In the genomic region with DNA sequence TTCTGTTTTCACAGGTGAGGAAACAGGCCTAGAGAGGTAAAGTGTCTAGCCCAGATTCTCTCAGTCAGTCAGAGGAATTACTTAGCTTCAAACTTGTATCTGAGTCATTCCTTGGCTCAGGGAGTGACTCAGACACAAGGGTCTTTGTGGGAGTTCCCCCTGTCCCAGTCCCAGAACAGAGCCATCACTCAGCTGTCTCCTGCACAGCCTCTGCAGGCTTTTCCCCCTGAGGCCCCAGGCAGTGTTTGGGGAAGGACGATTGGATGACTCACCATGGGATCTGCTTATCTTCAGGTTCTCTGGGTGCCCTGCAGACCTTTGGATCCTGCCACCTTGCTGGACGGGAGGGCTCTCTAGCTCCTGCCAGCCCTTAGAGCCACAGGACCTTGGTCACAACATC, we compare ENCODE assay signal across 17 cellular contexts. TPM values are rescaled to one million over a fixed set of nuclear protein-coding genes. Genes with fewer than 3 reads are reported as not detected.
DNase-seq lines count a peak whose midpoint lies in the region; ATAC-seq and TF ChIP-seq lines count a peak whose summit lies in the region.
"Had no signal": no experiment of that assay in that cellular context is flagged by ENCODE, and none has a peak within 500 bp of the region (broad histone marks: within the 10 kb centered on the region; RNA-seq: fewer than 3 reads in every experiment).

No MANE protein-coding gene starts in this region.

- H3K27me3 ChIP-seq in trophoblast cell (ENCODE audit: insufficient read depth, low read length): no peaks in the 10 kb centered on the region
- H3K27me3 ChIP-seq: tibial nerve had no signal

- ATAC-seq in activated CD4-positive, alpha-beta T cell treated with anti-CD3 and anti-CD28 coated beads for 36 hours: peak; percentile 69
- no peak for ATAC-seq in HG03378 (IDR thresholded peaks at IDR 0.05; ENCODE audit: unreplicated experiment)
- ATAC-seq: left colon had no signal

- no peak overlapping the region for H3K4ac ChIP-seq in trophoblast cell (ENCODE audit: low read depth, low read length)

- H4K8ac ChIP-seq in trophoblast cell (ENCODE audit: low read depth, low read length): no peak overlapping the region

- no peak overlapping the region for H3K23ac ChIP-seq in trophoblast cell (ENCODE audit: low read length)

- H2BK120ac ChIP-seq in trophoblast cell (ENCODE audit: insufficient read depth, low read length, poor library complexity): peak overlapping the region; percentile 13

- TF ChIP-seq POLR2A in NB4 (IDR thresholded peaks at IDR 0.05; ENCODE audit: extremely low read depth, insufficient read length): no peak

- H3K27ac Mint-ChIP-seq in activated CD4-positive, alpha-beta T cell treated with anti-CD3 and anti-CD28 coated beads for 36 hours: no peak overlapping the region
- H3K27ac Mint-ChIP-seq: activated naive CD4-positive, alpha-beta T cell treated with anti-CD3 and anti-CD28 coated beads, Interleukin-2, amount 50 U/mL, for 24 hours; CD4-positive, alpha-beta memory T cell; progenitor cell of endocrine pancreas had no signal

- no peak overlapping the region for H2AFZ ChIP-seq in trophoblast cell (ENCODE audit: insufficient read depth, low read length, poor library complexity)

- H3K4me3 ChIP-seq in NB4 (ENCODE audit: low read depth, low read length) (no peak overlapping the region), choroid plexus epithelial cell (ENCODE audit: low read depth, low read length) (no peak overlapping the region), trophoblast cell (ENCODE audit: low read depth, low read length) (no peak overlapping the region)
- H3K4me3 ChIP-seq: tibial nerve had no signal

- H3K9ac ChIP-seq in trophoblast cell (ENCODE audit: low read length): no peak overlapping the region

- POLR2A ChIA-PET in activated CD4-positive, alpha-beta T cell treated with anti-CD3 and anti-CD28 coated beads for 36 hours (lab: Charles Lee): no interaction called here

- intact Hi-C loops in activated CD4-positive, alpha-beta T cell treated with anti-CD3 and anti-CD28 coated beads for 36 hours (cut with DNase I, micrococcal nuclease): no loop called here

- peak overlapping the region; percentile 83 for H3K27ac ChIP-seq in trophoblast cell (ENCODE audit: low read depth, low read length)
- H3K27ac ChIP-seq: tibial nerve had no signal

- no peaks in the 10 kb centered on the region for H3K4me1 Mint-ChIP-seq in activated CD4-positive, alpha-beta T cell treated with anti-CD3 and anti-CD28 coated beads for 36 hours
- H3K4me1 Mint-ChIP-seq: activated naive CD4-positive, alpha-beta T cell treated with anti-CD3 and anti-CD28 coated beads, Interleukin-2, amount 50 U/mL, for 24 hours; central memory CD8-positive, alpha-beta T cell had no signal

- H4K12ac ChIP-seq in trophoblast cell (ENCODE audit: low read depth, low read length): no peak overlapping the region

- peaks cover 3% of the 10 kb centered on the region for H3K9me3 ChIP-seq in trophoblast cell (ENCODE audit: insufficient read depth, low read depth, low read length)

- no peak overlapping the region for H2AK5ac ChIP-seq in trophoblast cell (ENCODE audit: low read length)

- H3K4me3 Mint-ChIP-seq in activated CD4-positive, alpha-beta T cell treated with anti-CD3 and anti-CD28 coated beads for 36 hours: no peak overlapping the region
- H3K4me3 Mint-ChIP-seq: activated naive CD4-positive, alpha-beta T cell treated with anti-CD3 and anti-CD28 coated beads, Interleukin-2, amount 50 U/mL, for 24 hours; CD4-positive, alpha-beta memory T cell; central memory CD8-positive, alpha-beta T cell had no signal

- WGBS in trophoblast cell (ENCODE audit: extremely low coverage, insufficient coverage, insufficient read length): no CpG with 5 or more reads among the region's 2 CpGs

- peaks cover 6% of the 10 kb centered on the region for H3K79me1 ChIP-seq in trophoblast cell (ENCODE audit: low read length)

- peak overlapping the region; percentile 13 for H3K18ac ChIP-seq in trophoblast cell (ENCODE audit: low read length)

- peaks cover 6 to 8% of the 10 kb centered on the region in 2 experiments for H3K4me1 ChIP-seq in trophoblast cell (ENCODE audit: control insufficient read depth in 1 of 2, insufficient read depth in 2 of 2, low read length in 2 of 2)
- H3K4me1 ChIP-seq: tibial nerve had no signal

- H3K36me3 Mint-ChIP-seq in activated CD4-positive, alpha-beta T cell treated with anti-CD3 and anti-CD28 coated beads for 36 hours (ENCODE audit: low read depth): peaks cover 69% of the 10 kb centered on the region

- H4K91ac ChIP-seq in trophoblast cell (ENCODE audit: low read depth, low read length): peak overlapping the region; percentile 63

- H3K9me3 Mint-ChIP-seq in activated CD4-positive, alpha-beta T cell treated with anti-CD3 and anti-CD28 coated beads for 36 hours (ENCODE audit: low read depth): peaks cover 35% of the 10 kb centered on the region

- peaks cover 20% of the 10 kb centered on the region in 2 experiments for H3K36me3 ChIP-seq in trophoblast cell (ENCODE audit: control insufficient read depth in 1 of 2, insufficient read depth in 2 of 2, low read length in 2 of 2)

- peak overlapping the region; percentile 64 for H2BK5ac ChIP-seq in trophoblast cell (ENCODE audit: low read depth, low read length, poor library complexity)

- no peaks in the 10 kb centered on the region for H3K27me3 Mint-ChIP-seq in activated CD4-positive, alpha-beta T cell treated with anti-CD3 and anti-CD28 coated beads for 36 hours
- H3K27me3 Mint-ChIP-seq: activated naive CD4-positive, alpha-beta T cell treated with anti-CD3 and anti-CD28 coated beads, Interleukin-2, amount 50 U/mL, for 24 hours; CD4-positive, alpha-beta memory T cell; central memory CD8-positive, alpha-beta T cell; progenitor cell of endocrine pancreas had no signal

- CTCF ChIA-PET in activated CD4-positive, alpha-beta T cell treated with anti-CD3 and anti-CD28 coated beads for 36 hours (lab: Charles Lee): no interaction called here

- H3K14ac ChIP-seq in trophoblast cell (ENCODE audit: low read length): no peak overlapping the region

- no peak overlapping the region for H3K4me2 ChIP-seq in trophoblast cell (ENCODE audit: low read length)

- H2BK12ac ChIP-seq in trophoblast cell (ENCODE audit: low read length): no peak overlapping the region

- no peaks in the 10 kb centered on the region for H3K79me2 ChIP-seq in trophoblast cell (ENCODE audit: control insufficient read depth, insufficient read depth, low read length, poor library complexity)

- TF ChIP-seq CTCF in NB4 (IDR thresholded peaks at IDR 0.05; ENCODE audit: low read depth, low read length) (no peak), choroid plexus epithelial cell (conservative IDR thresholded peaks at IDR 0.05; ENCODE audit: low read depth, low read length) (no peak), GM10266 (IDR thresholded peaks at IDR 0.05; ENCODE audit: control insufficient read depth, insufficient read depth, low read depth, missing control alignments) (no peak)

- DNase-seq in activated CD4-positive, alpha-beta T cell treated with anti-CD3 and anti-CD28 coated beads for 36 hours: peak; percentile 10
- no peak for DNase-seq in activated CD4-positive, alpha-beta T cell treated with anti-CD3 and anti-CD28 coated beads, Interleukin-2, amount 50 U/mL, for 48 hours
- DNase-seq in NB4 (ENCODE audit: low read depth): peak; percentile 32
- peak; percentile 17 for DNase-seq in choroid plexus epithelial cell (ENCODE audit: low read depth)
- DNase-seq in trophoblast cell: peak; percentile 72 to 88
- DNase-seq in GM10266 (ENCODE audit: extremely low spot score): no peak
- no peak for DNase-seq in NCI-H1105 (lab: John Stamatoyannopoulos, UW)
- DNase-seq: CD4-positive, alpha-beta memory T cell; GDM1; left colon; NCI-H2029 treated with DMSO at 0.1 percent for 48 hours; NCI-H82 had no signal

RNA-seq across cellular contexts. Expression of a gene that starts 13.2 kb away (rescaled TPM):
- total RNA-seq in activated CD4-positive, alpha-beta T cell treated with anti-CD3 and anti-CD28 coated beads for 36 hours: 1 to 10 TPM; 4.4 to 4.7 TPM
- polyA plus RNA-seq in trophoblast cell (2013): 5.1 and 5.6 TPM in 2 replicates

RNA-seq across cellular contexts. Expression of a gene that starts 50.7 kb away (rescaled TPM):
- 1 to 10 TPM; 4.5 to 4.8 TPM for total RNA-seq in activated CD4-positive, alpha-beta T cell treated with anti-CD3 and anti-CD28 coated beads for 36 hours
- polyA plus RNA-seq in trophoblast cell (2013): 3.3 and 3.6 TPM in 2 replicates

RNA-seq across cellular contexts. Expression of a gene that starts 52.6 kb away (rescaled TPM):
- 1 to 10 TPM; 7.4 to 9.1 TPM for total RNA-seq in activated CD4-positive, alpha-beta T cell treated with anti-CD3 and anti-CD28 coated beads for 36 hours
- 3.7 TPM in 2 replicates for polyA plus RNA-seq in trophoblast cell (2013)

Comparison
In these comparisons a context has a peak if more than half of its experiments do, and no peak if none do; other contexts are left out.
1. DNase-seq: peak in activated CD4-positive, alpha-beta T cell treated with anti-CD3 and anti-CD28 coated beads for 36 hours (single experiment), NB4 (single experiment), choroid plexus epithelial cell (single experiment) and trophoblast cell (2 of 2); none in activated CD4-positive, alpha-beta T cell treated with anti-CD3 and anti-CD28 coated beads, Interleukin-2, amount 50 U/mL, for 48 hours (0 of 2), GM10266 (single experiment) and NCI-H1105 (single experiment).